Comparison of ENCODE assay signal across 11 cellular contexts in genomic region chrX:132955710-132956109, GRCh38. TPM values are rescaled to one million over a fixed set of nuclear protein-coding genes. Genes with fewer than 3 reads are reported as not detected.
DNase-seq lines count a peak whose midpoint lies in the region; ATAC-seq and TF ChIP-seq lines count a peak whose summit lies in the region.
"Had no signal": no experiment of that assay in that cellular context is flagged by ENCODE, and none has a peak within 500 bp of the region (broad histone marks: within the 10 kb centered on the region; RNA-seq: fewer than 3 reads in every experiment).

No MANE protein-coding gene starts in this region.

- H3K9me3 ChIP-seq in left lung (no peaks in the 10 kb centered on the region), suprapubic skin (no peaks in the 10 kb centered on the region)

- peaks cover 6% of the 10 kb centered on the region for H3K4me1 Mint-ChIP-seq in activated naive CD8-positive, alpha-beta T cell (ENCODE audit: low read depth)
- H3K4me1 Mint-ChIP-seq in activated naive CD8-positive, alpha-beta T cell treated with anti-CD3 and anti-CD28 coated beads, Interleukin-2, amount 50 U/mL, for 24 hours: peaks cover 9% of the 10 kb centered on the region

- H3K36me3 Mint-ChIP-seq in activated naive CD8-positive, alpha-beta T cell: no peaks in the 10 kb centered on the region
- no peaks in the 10 kb centered on the region for H3K36me3 Mint-ChIP-seq in activated naive CD8-positive, alpha-beta T cell treated with anti-CD3 and anti-CD28 coated beads, Interleukin-2, amount 50 U/mL, for 24 hours (ENCODE audit: low read depth)

- intact Hi-C loops in left lung (cut with DNase I): no loop called here

- no peak for DNase-seq in activated naive CD8-positive, alpha-beta T cell treated with anti-CD3 and anti-CD28 coated beads, Interleukin-2, amount 50 U/mL, for 24 hours
- no peak for DNase-seq in astrocyte of the cerebellum (ENCODE audit: low read depth)
- DNase-seq in left lung: no peak
- no peak for DNase-seq in suprapubic skin (ENCODE audit: low spot score in 2 of 2)
- DNase-seq in AG08396 (ENCODE audit: low spot score): no peak
- no peak for DNase-seq in stimulated activated CD4-positive, alpha-beta T cell treated with anti-CD3 and anti-CD28 coated beads, Interleukin-4, amount 100 ng/mL, for 24 hours
- DNase-seq: GDM1, NCI-H2107, OCI-M1 had no signal

- no peak for TF ChIP-seq EP300 in suprapubic skin (IDR thresholded peaks at IDR 0.05)

- H3K4me1 ChIP-seq in left lung (peaks cover 0 to 14% of the 10 kb centered on the region in 2 donors), suprapubic skin (peaks cover 22% of the 10 kb centered on the region)

- H3K36me3 ChIP-seq in left lung (no peaks in the 10 kb centered on the region), suprapubic skin (no peaks in the 10 kb centered on the region)

- H3K27me3 ChIP-seq in left lung (peaks cover 33 to 54% of the 10 kb centered on the region in 2 donors), suprapubic skin (peaks cover 43% of the 10 kb centered on the region)

- H3K4me3 ChIP-seq in astrocyte of the cerebellum (ENCODE audit: low read depth, low read length): peak overlapping the region; percentile 39
- no peak overlapping the region for H3K4me3 ChIP-seq in left lung
- peak overlapping the region; percentile 50 for H3K4me3 ChIP-seq in suprapubic skin

- H3K9me3 Mint-ChIP-seq in activated naive CD8-positive, alpha-beta T cell (ENCODE audit: low read depth): no peaks in the 10 kb centered on the region
- H3K9me3 Mint-ChIP-seq in activated naive CD8-positive, alpha-beta T cell treated with anti-CD3 and anti-CD28 coated beads, Interleukin-2, amount 50 U/mL, for 24 hours: no peaks in the 10 kb centered on the region

- no peak overlapping the region for H3K27ac Mint-ChIP-seq in activated naive CD8-positive, alpha-beta T cell
- H3K27ac Mint-ChIP-seq in activated naive CD8-positive, alpha-beta T cell treated with anti-CD3 and anti-CD28 coated beads, Interleukin-2, amount 50 U/mL, for 24 hours: no peak overlapping the region

- WGBS in suprapubic skin: 39% methylated on average over 10 of the region's 10 CpGs

- TF ChIP-seq CTCF in astrocyte of the cerebellum (IDR thresholded peaks at IDR 0.05; ENCODE audit: low read depth, low read length, missing control alignments) (no peak), left lung (IDR thresholded peaks at IDR 0.05) (no peak), suprapubic skin (IDR thresholded peaks at IDR 0.05) (no peak)

- no peak for ATAC-seq in activated naive CD8-positive, alpha-beta T cell treated with anti-CD3 and anti-CD28 coated beads, Interleukin-2, amount 50 U/mL, for 24 hours
- ATAC-seq in left lung (peak; percentile 15), GM21423 (IDR thresholded peaks at IDR 0.05; ENCODE audit: unreplicated experiment) (no peak)

- peak overlapping the region; percentile 52 for H3K4me3 Mint-ChIP-seq in activated naive CD8-positive, alpha-beta T cell
- no peak overlapping the region for H3K4me3 Mint-ChIP-seq in activated naive CD8-positive, alpha-beta T cell treated with anti-CD3 and anti-CD28 coated beads, Interleukin-2, amount 50 U/mL, for 24 hours

- no peak for TF ChIP-seq POLR2A in suprapubic skin (IDR thresholded peaks at IDR 0.05)

- in situ Hi-C loops in astrocyte of the cerebellum (cut with HindIII; ENCODE audit: low sequenced_read_pairs): no loop called here

- H3K27ac ChIP-seq in left lung: no peak overlapping the region
- no peak overlapping the region for H3K27ac ChIP-seq in suprapubic skin

- H3K27me3 Mint-ChIP-seq in activated naive CD8-positive, alpha-beta T cell: peaks cover 9% of the 10 kb centered on the region
- peaks cover 34% of the 10 kb centered on the region for H3K27me3 Mint-ChIP-seq in activated naive CD8-positive, alpha-beta T cell treated with anti-CD3 and anti-CD28 coated beads, Interleukin-2, amount 50 U/mL, for 24 hours

RNA-seq across cellular contexts. Expression of gene HS6ST2, which starts 2.7 kb away (rescaled TPM):
- total RNA-seq in left lung (1 to 10 TPM; 1.0 to 6.9 TPM), suprapubic skin (under 1 TPM in 3 of 4 donors, not detected in 1; 0.21 to 0.30 (median 0.24) TPM)

Comparison
In these comparisons a context has a peak if more than half of its experiments do, and no peak if none do; other contexts are left out.
1. H3K4me3 ChIP-seq: peak in astrocyte of the cerebellum (single experiment) and suprapubic skin (single experiment); none in left lung (0 of 2).